27 cellular contexts compared by ENCODE assay signal in the genomic region with DNA sequence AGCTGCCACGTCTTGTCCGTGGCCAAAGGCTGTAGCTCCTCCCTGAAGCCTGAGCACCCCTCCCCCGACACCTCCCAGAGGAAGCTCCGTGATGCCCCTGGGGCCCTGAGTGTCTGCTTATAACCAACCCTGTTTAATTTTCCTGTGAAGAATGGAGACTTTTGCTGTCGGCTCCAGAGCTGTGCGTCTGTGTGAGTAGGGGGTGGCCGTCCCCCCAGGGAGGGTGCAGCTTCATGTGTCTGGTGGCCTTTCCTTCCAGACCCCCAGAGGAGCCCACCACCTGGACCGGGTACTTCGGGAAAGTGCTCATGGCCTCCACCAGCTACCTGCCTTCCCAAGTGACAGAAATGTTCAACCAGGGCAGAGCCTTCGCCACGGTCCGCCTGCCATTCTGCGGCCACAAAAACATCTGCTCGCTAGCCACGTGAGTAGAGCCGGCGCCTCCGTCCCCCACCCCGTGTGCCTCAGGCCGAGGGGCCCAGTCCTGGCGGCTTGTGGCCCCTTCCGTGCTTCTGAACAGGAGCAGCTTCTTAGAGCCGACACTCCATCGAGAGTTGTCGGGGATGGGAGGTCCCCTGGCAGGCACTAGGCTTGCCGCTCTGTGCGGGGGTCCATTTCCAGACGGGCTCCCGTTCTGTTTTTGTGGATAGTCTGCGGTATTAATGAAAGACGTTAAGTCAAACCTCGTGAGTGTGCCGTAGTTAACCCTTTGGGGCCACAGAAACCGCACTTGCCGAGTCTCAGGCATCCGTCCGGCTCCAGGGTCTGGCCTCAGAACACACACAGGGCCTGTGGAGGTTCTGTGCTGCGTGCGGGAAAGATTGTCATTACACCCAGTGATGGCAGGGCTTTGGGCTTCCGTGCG. TPM values are rescaled to one million over a fixed set of nuclear protein-coding genes. Genes with fewer than 3 reads are reported as not detected.
DNase-seq lines count a peak whose midpoint lies in the region; ATAC-seq and TF ChIP-seq lines count a peak whose summit lies in the region.
"Had no signal": no experiment of that assay in that cellular context is flagged by ENCODE, and none has a peak within 500 bp of the region (broad histone marks: within the 10 kb centered on the region; RNA-seq: fewer than 3 reads in every experiment).

No MANE protein-coding gene starts in this region.

- DNase-seq in Right ventricle myocardium superior: peak; percentile 30
- DNase-seq in cardiac septum (ENCODE audit: low spot score): no peak
- DNase-seq in chondrocyte (ENCODE audit: low spot score): peak; percentile 68
- no peak for DNase-seq in neuronal stem cell (ENCODE audit: low spot score)
- DNase-seq in aorta: peak; percentile 42 to 64
- DNase-seq in thyroid gland: no peak
- DNase-seq in D341Med (ENCODE audit: low spot score): no peak
- DNase-seq in NCI-H1694 (lab: John Stamatoyannopoulos, UW): no peak
- DNase-seq: 8988T; ACHN; BE2C; CD8-positive, alpha-beta memory T cell; DMS79 treated with DMSO at 0.1 percent for 48 hours; GF-D8; KBM-7; MG63; NCI-H1105 treated with DMSO at 0.1 percent for 48 hours; NCI-H146; NCI-H2029; NCI-H446 treated with DMSO at 0.1 percent for 48 hours; NCI-H526; NCI-H82; NK-92 treated with Interleukin-12 subunit alpha and Interleukin-12 subunit beta, amount 100 ng/mL, for 24 hours; PC-9; SIG-M5 had no signal

- no peak overlapping the region for H3K27ac Mint-ChIP-seq in chondrocyte (ENCODE audit: unreplicated experiment)

- peak overlapping the region; percentile 65 for H4K8ac ChIP-seq in neuronal stem cell (ENCODE audit: low read depth, low read length)

- intact Hi-C loops in Right ventricle myocardium superior (cut with DNase I) (no loop called here), cardiac septum (cut with DNase I) (no loop called here), aorta (cut with DNase I) (no loop called here), thyroid gland (cut with DNase I) (no loop called here)

- no peak overlapping the region for H3K4me3 Mint-ChIP-seq in chondrocyte (ENCODE audit: unreplicated experiment)
- H3K4me3 Mint-ChIP-seq: CD14-positive monocyte; CD8-positive, alpha-beta memory T cell had no signal

- peaks cover 0 to 2% of the 10 kb centered on the region in 2 donors for H3K9me3 ChIP-seq in neuronal stem cell (replicated peaks in 1 of 2; ENCODE audit: control insufficient read depth in 2 of 2, insufficient read depth in 1 of 2, low read depth in 1 of 2, low read length in 2 of 2)
- no peaks in the 10 kb centered on the region for H3K9me3 ChIP-seq in aorta (ENCODE audit: control insufficient read depth, low read length)
- no peaks in the 10 kb centered on the region for H3K9me3 ChIP-seq in thyroid gland
- H3K9me3 ChIP-seq: BE2C, MG63 had no signal

- H2BK15ac ChIP-seq in neuronal stem cell (ENCODE audit: low read length): no peak overlapping the region

- H3K27me3 ChIP-seq in neuronal stem cell (ENCODE audit: control insufficient read depth in 3 of 3, insufficient read depth in 3 of 3, low read depth in 1 of 3, low read length in 3 of 3) (no peaks in the 10 kb centered on the region), aorta (ENCODE audit: control insufficient read depth in 1 of 2, insufficient read depth in 2 of 2, low read length in 1 of 2) (no peaks in the 10 kb centered on the region), thyroid gland (no peaks in the 10 kb centered on the region)
- H3K27me3 ChIP-seq: BE2C, MG63 had no signal

- WGBS in neuronal stem cell (ENCODE audit: extremely low coverage in 2 of 2, insufficient read length in 2 of 2, insufficient replicate concordance in 1 of 2), 2 donors: no CpG with 5 or more reads among the region's 41 CpGs
- WGBS in aorta, 2 donors: 89 to 90% methylated on average over 41 of the region's 41 CpGs
- 95 to 96% methylated on average over 27 to 39 of the region's 41 CpGs for WGBS in thyroid gland, 2 donors

- peak overlapping the region; percentile 37 for H3K23ac ChIP-seq in neuronal stem cell (ENCODE audit: low read depth, low read length, poor library complexity)

- H2AK5ac ChIP-seq in neuronal stem cell (ENCODE audit: low read depth, low read length): no peak overlapping the region

- H3K4me1 Mint-ChIP-seq in chondrocyte (ENCODE audit: low read depth): peaks cover 6% of the 10 kb centered on the region

- no peak overlapping the region for H3K4me2 ChIP-seq in neuronal stem cell (ENCODE audit: insufficient read depth, low read length, poor library complexity, severe bottlenecking)
- H3K4me2 ChIP-seq: PC-9 had no signal

- TF ChIP-seq CTCF in chondrocyte (IDR thresholded peaks at IDR 0.05) (no peak), thyroid gland (IDR thresholded peaks at IDR 0.05) (no peak)

- no peak overlapping the region for H3K4ac ChIP-seq in neuronal stem cell (ENCODE audit: low read length)

- ATAC-seq in Right ventricle myocardium superior (ENCODE audit: poor library complexity) (no peak), aorta (ENCODE audit: low FRiP score) (no peak)

- no peak overlapping the region for H2BK5ac ChIP-seq in neuronal stem cell (ENCODE audit: low read length)

- no peak overlapping the region for H2AFZ ChIP-seq in neuronal stem cell (ENCODE audit: low read length)
- H2AFZ ChIP-seq: PC-9 had no signal

- H2BK12ac ChIP-seq in neuronal stem cell (ENCODE audit: low read length): no peak overlapping the region

- H3K4me3 ChIP-seq in neuronal stem cell (ENCODE audit: low read length in 2 of 2) (no peak overlapping the region), aorta (ENCODE audit: low read length in 2 of 2) (no peak overlapping the region), thyroid gland (replicated peaks in 1 of 3) (no peak overlapping the region)
- H3K4me3 ChIP-seq: MG63, PC-9, SK-N-MC had no signal

- H3K36me3 ChIP-seq in neuronal stem cell (replicated peaks in 1 of 2; ENCODE audit: control insufficient read depth in 2 of 2, insufficient read depth in 2 of 2, low read length in 2 of 2) (peaks cover 61 to 96% of the 10 kb centered on the region in 2 donors), aorta (ENCODE audit: control insufficient read depth in 1 of 2, insufficient read depth in 2 of 2, low read length in 1 of 2) (peaks cover 2 to 15% of the 10 kb centered on the region in 2 donors), thyroid gland (peaks cover 78 to 84% of the 10 kb centered on the region in 2 donors)

- H4K91ac ChIP-seq in neuronal stem cell (ENCODE audit: low read depth, low read length, poor library complexity): no peak overlapping the region

- H3K27me3 Mint-ChIP-seq in chondrocyte (ENCODE audit: low read depth): no peaks in the 10 kb centered on the region
- H3K27me3 Mint-ChIP-seq: CD8-positive, alpha-beta memory T cell had no signal

- H3K4me1 ChIP-seq in neuronal stem cell (ENCODE audit: control insufficient read depth in 2 of 2, insufficient read depth in 1 of 2, low read depth in 1 of 2, low read length in 2 of 2) (no peaks in the 10 kb centered on the region), aorta (ENCODE audit: control insufficient read depth in 1 of 2, insufficient read depth in 2 of 2, low read length in 2 of 2) (no peaks in the 10 kb centered on the region), thyroid gland (peaks cover 7 to 8% of the 10 kb centered on the region in 2 donors)
- H3K4me1 ChIP-seq: BE2C had no signal

- H3K18ac ChIP-seq in neuronal stem cell (ENCODE audit: low read length): no peak overlapping the region

- no peaks in the 10 kb centered on the region for H3K9me3 Mint-ChIP-seq in chondrocyte (ENCODE audit: low read depth)
- H3K9me3 Mint-ChIP-seq: CD8-positive, alpha-beta memory T cell had no signal

- no peak for TF ChIP-seq POLR2A in thyroid gland (IDR thresholded peaks at IDR 0.05)

- no peak overlapping the region for H3K9ac ChIP-seq in neuronal stem cell (ENCODE audit: low read depth, low read length, poor library complexity)

- H3K14ac ChIP-seq in neuronal stem cell (ENCODE audit: low read length): no peak overlapping the region

- H3K27ac ChIP-seq in neuronal stem cell (replicated peaks; ENCODE audit: low read length) (no peak overlapping the region), aorta (ENCODE audit: low read depth in 1 of 2, low read length in 2 of 2) (no peak overlapping the region), thyroid gland (no peak overlapping the region)
- H3K27ac ChIP-seq: PC-9, SK-N-MC had no signal

- H2BK120ac ChIP-seq in neuronal stem cell (ENCODE audit: low read depth, low read length): no peak overlapping the region

- H3K79me1 ChIP-seq in neuronal stem cell (ENCODE audit: low read depth, low read length): peaks cover 2% of the 10 kb centered on the region

- H3K36me3 Mint-ChIP-seq in chondrocyte (ENCODE audit: low read depth): peaks cover 53% of the 10 kb centered on the region

RNA-seq across cellular contexts. Expression of gene WIPI2, which starts 37.1 kb away (rescaled TPM):
- total RNA-seq in Right ventricle myocardium superior: 50.4 TPM
- total RNA-seq in cardiac septum: 45.3 TPM
- total RNA-seq in chondrocyte: 61.0 to 68.0 TPM (median 61.6 TPM) in 3 replicates
- 94.0 TPM for polyA plus RNA-seq in neuronal stem cell (2013, experiment 1 of 2)
- polyA plus RNA-seq in neuronal stem cell (2013, experiment 2 of 2): 102 TPM
- 10 to 100 TPM; 42.9 to 66.7 TPM for total RNA-seq in aorta
- 10 to 100 TPM; 14.1 to 39.6 TPM for polyA plus RNA-seq in aorta
- total RNA-seq in thyroid gland: 10 to 100 TPM; 64.1 to 85.2 (median 73.4) TPM

RNA-seq across cellular contexts. Expression of gene SLC29A4, which starts 55.6 kb away (rescaled TPM):
- 3.9 TPM for total RNA-seq in Right ventricle myocardium superior
- 2.7 TPM for total RNA-seq in cardiac septum
- total RNA-seq in chondrocyte: 6.6 to 10.4 TPM (median 9.7 TPM) in 3 replicates
- polyA plus RNA-seq in neuronal stem cell (2013, experiment 1 of 2): 29.0 TPM
- 28.9 TPM for polyA plus RNA-seq in neuronal stem cell (2013, experiment 2 of 2)
- 1 to 10 TPM in 1 of 2 donors, under 1 TPM in 1; 0.88 to 2.2 TPM for total RNA-seq in aorta
- polyA plus RNA-seq in aorta: under 1 TPM; 0.13 to 0.50 TPM
- 10 to 100 TPM in 3 of 4 donors, 1 to 10 TPM in 1; 8.5 to 23.2 (median 14.4) TPM for total RNA-seq in thyroid gland

Comparison
In these comparisons a context has a peak if more than half of its experiments do, and no peak if none do; other contexts are left out.
1. DNase-seq: peak in Right ventricle myocardium superior (single experiment), chondrocyte (single experiment) and aorta (2 of 2); none in cardiac septum (single experiment), neuronal stem cell (single experiment), thyroid gland (0 of 2), D341Med (single experiment) and NCI-H1694 (single experiment).